ENCODE assay signal across 1 cellular context in the genomic region with DNA sequence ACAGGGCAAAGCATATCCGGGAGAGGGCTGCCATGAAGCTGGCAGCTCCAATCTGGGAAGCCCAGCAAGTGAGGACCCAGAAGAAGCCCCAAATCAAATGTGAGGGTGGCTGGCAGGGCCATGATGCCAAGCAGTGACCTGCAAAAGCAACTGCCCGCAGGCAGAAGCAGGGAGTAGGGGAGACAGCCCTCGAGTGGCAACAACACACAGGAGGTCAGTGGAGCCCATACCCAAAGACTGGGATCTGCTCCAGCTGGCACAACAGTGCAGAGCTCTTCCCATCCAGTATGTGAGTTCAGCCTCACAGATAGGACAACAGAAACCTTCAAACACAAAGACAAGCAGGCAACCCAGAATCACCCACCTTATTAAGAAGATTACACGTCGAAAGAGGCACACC.
TF ChIP-seq lines count a peak whose summit lies in the region.

No MANE protein-coding gene starts in this region.

TF ChIP-seq in H1, 55 proteins besides CTCF, POLR2A, EP300 and RAD21:
- TF ChIP-seq CTBP2 (IDR thresholded peaks at IDR 0.05; ENCODE audit: borderline replicate concordance, insufficient read depth, insufficient read length, low read length) (no peak), TAF7 (optimal IDR thresholded peaks at IDR 0.05; ENCODE audit: borderline replicate concordance, low read depth, low read length) (no peak), GTF2F1 (IDR thresholded peaks at IDR 0.05; ENCODE audit: borderline replicate concordance, low read depth, low read length) (no peak), HDAC6 (IDR thresholded peaks at IDR 0.05; ENCODE audit: low read depth, low read length) (no peak), RFX5 (IDR thresholded peaks at IDR 0.05; ENCODE audit: borderline replicate concordance, low read depth, low read length) (no peak), GABPA (IDR thresholded peaks at IDR 0.05; ENCODE audit: borderline replicate concordance, insufficient read depth, low read length) (no peak), MAFK (IDR thresholded peaks at IDR 0.05; ENCODE audit: low read depth, low read length) (no peak), KDM4A (IDR thresholded peaks at IDR 0.05; ENCODE audit: low read depth, low read length, severe bottlenecking) (no peak), PHF8 (conservative IDR thresholded peaks at IDR 0.05; ENCODE audit: low read depth, low read length) (no peak)
- TF ChIP-seq, protein P1, sequence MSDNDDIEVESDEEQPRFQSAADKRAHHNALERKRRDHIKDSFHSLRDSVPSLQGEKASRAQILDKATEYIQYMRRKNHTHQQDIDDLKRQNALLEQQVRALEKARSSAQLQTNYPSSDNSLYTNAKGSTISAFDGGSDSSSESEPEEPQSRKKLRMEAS (IDR thresholded peaks at IDR 0.05), result no peak
- TF ChIP-seq, protein P2, sequence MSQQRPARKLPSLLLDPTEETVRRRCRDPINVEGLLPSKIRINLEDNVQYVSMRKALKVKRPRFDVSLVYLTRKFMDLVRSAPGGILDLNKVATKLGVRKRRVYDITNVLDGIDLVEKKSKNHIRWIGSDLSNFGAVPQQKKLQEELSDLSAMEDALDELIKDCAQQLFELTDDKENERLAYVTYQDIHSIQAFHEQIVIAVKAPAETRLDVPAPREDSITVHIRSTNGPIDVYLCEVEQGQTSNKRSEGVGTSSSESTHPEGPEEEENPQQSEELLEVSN (IDR thresholded peaks at IDR 0.05), result no peak
- TF ChIP-seq, protein P3, sequence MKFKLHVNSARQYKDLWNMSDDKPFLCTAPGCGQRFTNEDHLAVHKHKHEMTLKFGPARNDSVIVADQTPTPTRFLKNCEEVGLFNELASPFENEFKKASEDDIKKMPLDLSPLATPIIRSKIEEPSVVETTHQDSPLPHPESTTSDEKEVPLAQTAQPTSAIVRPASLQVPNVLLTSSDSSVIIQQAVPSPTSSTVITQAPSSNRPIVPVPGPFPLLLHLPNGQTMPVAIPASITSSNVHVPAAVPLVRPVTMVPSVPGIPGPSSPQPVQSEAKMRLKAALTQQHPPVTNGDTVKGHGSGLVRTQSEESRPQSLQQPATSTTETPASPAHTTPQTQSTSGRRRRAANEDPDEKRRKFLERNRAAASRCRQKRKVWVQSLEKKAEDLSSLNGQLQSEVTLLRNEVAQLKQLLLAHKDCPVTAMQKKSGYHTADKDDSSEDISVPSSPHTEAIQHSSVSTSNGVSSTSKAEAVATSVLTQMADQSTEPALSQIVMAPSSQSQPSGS (IDR thresholded peaks at IDR 0.05; ENCODE audit: low read length), result no peak
